ENCODE assay signal across 24 cellular contexts in the genomic region with DNA sequence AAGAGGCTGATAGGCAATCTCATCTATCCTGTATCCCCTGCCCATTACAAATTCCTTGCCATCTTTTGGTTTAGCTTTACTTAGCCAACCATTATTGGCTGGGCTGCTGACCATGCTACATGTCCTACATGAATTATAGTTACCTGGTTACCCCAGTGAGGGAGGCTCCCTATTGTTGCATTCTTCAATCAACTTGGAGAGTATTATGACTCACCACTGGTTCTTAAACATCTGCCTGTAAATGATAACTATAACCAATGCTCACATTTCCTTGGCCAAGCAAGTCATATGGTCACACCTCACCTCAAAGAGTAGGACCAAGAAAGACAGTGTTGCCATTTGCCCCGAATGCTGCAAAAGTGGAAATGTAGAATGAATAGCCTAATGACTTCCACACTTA.
"Had no signal": no experiment of that assay in that cellular context is flagged by ENCODE, and none has a peak within 500 bp of the region (broad histone marks: within the 10 kb centered on the region; RNA-seq: fewer than 3 reads in every experiment).

No MANE protein-coding gene starts in this region.

- H3K4me3 ChIP-seq: MG63, SK-N-MC had no signal

- H3K9me3 ChIP-seq: MG63 had no signal

- H3K27me3 ChIP-seq: MG63 had no signal

- H3K36me3 ChIP-seq: MG63, WERI-Rb-1 had no signal

- ATAC-seq: activated CD4-positive, alpha-beta T cell treated with anti-CD3 and anti-CD28 coated beads for 36 hours; activated CD8-positive, alpha-beta T cell treated with anti-CD3 and anti-CD28 coated beads for 36 hours; activated T-cell treated with anti-CD3 and anti-CD28 coated beads, Interleukin-2, amount 50 U/mL, for 72 hours; Right ventricle myocardium inferior; T-cell had no signal

- H3K27ac ChIP-seq: SK-N-MC, WERI-Rb-1 had no signal

- DNase-seq: activated CD4-positive, alpha-beta T cell treated with anti-CD3 and anti-CD28 coated beads for 36 hours; activated CD4-positive, alpha-beta T cell treated with anti-CD3 and anti-CD28 coated beads, Interleukin-2, amount 50 U/mL, for 1 hour; activated CD8-positive, alpha-beta memory T cell treated with anti-CD3 and anti-CD28 coated beads, Interleukin-2, amount 50 U/mL, for 4 hours; activated CD8-positive, alpha-beta T cell treated with anti-CD3 and anti-CD28 coated beads for 36 hours; activated gamma-delta T cell treated with Interleukin-2 at 50 U/mL for 16 hours; activated naive CD4-positive, alpha-beta T cell treated with anti-CD3 and anti-CD28 coated beads, Interleukin-2, amount 10 ng/mL, durations not matched to agents 7 days and 5 days; activated naive CD8-positive, alpha-beta T cell treated with anti-CD3 and anti-CD28 coated beads for 36 hours; activated T-cell treated with anti-CD3 and anti-CD28 coated beads, Interleukin-2, amount 50 U/mL, for 72 hours; central memory CD4-positive, alpha-beta T cell; KG1; MG63; MV-4-11; NCI-H1092 treated with DMSO at 0.1 percent for 48 hours; NCI-H1436; NCI-H1694 treated with DMSO at 0.1 percent for 48 hours; NCI-H2029 treated with DMSO at 0.1 percent for 48 hours; NCI-H510A treated with DMSO at 0.1 percent for 48 hours; NCI-H69; NK-92 treated with Interleukin-12 subunit alpha and Interleukin-12 subunit beta, amount 100 ng/mL, for 24 hours; T-cell; T-helper 2 cell; WERI-Rb-1 had no signal
